Comparison of ENCODE assay signal across 21 cellular contexts in genomic region chr9:75010570-75010969, GRCh38.
"Had no signal": no experiment of that assay in that cellular context is flagged by ENCODE, and none has a peak within 500 bp of the region (broad histone marks: within the 10 kb centered on the region; RNA-seq: fewer than 3 reads in every experiment).

No MANE protein-coding gene starts in this region.

- H3K27ac ChIP-seq: ascending aorta, esophagus muscularis mucosa, gastroesophageal sphincter, heart left ventricle, left lung, spleen, thoracic aorta, upper lobe of right lung, WERI-Rb-1 had no signal

- H3K27ac Mint-ChIP-seq: activated CD4-positive, alpha-beta T cell treated with anti-CD3 and anti-CD28 coated beads for 36 hours; dendritic cell treated with granulocyte-macrophage colony-stimulating factor and Interleukin-4, amounts not matched to agents 40 ng/mL and 50 ng/mL, for 4 days; mesothelial cell of epicardium; nephron progenitor cell; stimulated activated naive B cell treated with anti-CD40 and anti-IgM and Interleukin-4, amounts not matched to agents 10 μg/mL and 1 μg/mL and 100 μg/mL, for 72 hours had no signal

- DNase-seq: activated CD4-positive, alpha-beta T cell treated with anti-CD3 and anti-CD28 coated beads for 36 hours; activated CD8-positive, alpha-beta memory T cell treated with anti-CD3 and anti-CD28 coated beads for 24 hours; activated naive CD4-positive, alpha-beta T cell; effector CD8-positive, alpha-beta T cell; heart left ventricle; left lung; nephron progenitor cell; occipital lobe; posterior cingulate gyrus; spleen; stimulated activated CD4-positive, alpha-beta T cell treated with anti-CD3 and anti-CD28 coated beads, Interleukin-4, amount 100 ng/mL, for 4 hours; stimulated activated naive B cell treated with anti-CD40 and anti-IgM and Interleukin-4, amounts not matched to agents 10 μg/mL and 1 μg/mL and 100 μg/mL, for 72 hours; upper lobe of right lung; WERI-Rb-1 had no signal

- H3K4me1 Mint-ChIP-seq: mesothelial cell of epicardium, nephron progenitor cell had no signal

- FAIRE-seq: endothelial cell of umbilical vein had no signal

- ATAC-seq: activated CD4-positive, alpha-beta T cell treated with anti-CD3 and anti-CD28 coated beads for 36 hours; gastroesophageal sphincter; heart left ventricle; left lung; stimulated activated naive B cell treated with anti-CD40 and anti-IgM and Interleukin-4, amounts not matched to agents 10 μg/mL and 1 μg/mL and 100 μg/mL, for 72 hours; upper lobe of right lung had no signal

- H3K9me3 Mint-ChIP-seq: dendritic cell treated with granulocyte-macrophage colony-stimulating factor and Interleukin-4, amounts not matched to agents 40 ng/mL and 50 ng/mL, for 4 days; stimulated activated naive B cell treated with anti-CD40 and anti-IgM and Interleukin-4, amounts not matched to agents 10 μg/mL and 1 μg/mL and 100 μg/mL, for 72 hours had no signal

- H3K9me3 ChIP-seq: ascending aorta, esophagus muscularis mucosa, gastroesophageal sphincter, heart left ventricle, left lung, spleen, thoracic aorta, upper lobe of right lung had no signal

- H3K27me3 ChIP-seq: ascending aorta, esophagus muscularis mucosa, gastroesophageal sphincter, heart left ventricle, left lung, spleen, upper lobe of right lung had no signal

- H3K4me1 ChIP-seq: ascending aorta, esophagus muscularis mucosa, gastroesophageal sphincter, heart left ventricle, left lung, spleen, upper lobe of right lung had no signal

- H3K4me3 ChIP-seq: ascending aorta, esophagus muscularis mucosa, gastroesophageal sphincter, heart left ventricle, left lung, spleen, thoracic aorta, upper lobe of right lung had no signal

- H3K27me3 Mint-ChIP-seq: activated CD4-positive, alpha-beta T cell treated with anti-CD3 and anti-CD28 coated beads for 36 hours; dendritic cell treated with granulocyte-macrophage colony-stimulating factor and Interleukin-4, amounts not matched to agents 40 ng/mL and 50 ng/mL, for 4 days; stimulated activated naive B cell treated with anti-CD40 and anti-IgM and Interleukin-4, amounts not matched to agents 10 μg/mL and 1 μg/mL and 100 μg/mL, for 72 hours had no signal

- H3K36me3 ChIP-seq: thoracic aorta, upper lobe of right lung had no signal

- H3K4me3 Mint-ChIP-seq: activated CD4-positive, alpha-beta T cell treated with anti-CD3 and anti-CD28 coated beads for 36 hours; dendritic cell treated with granulocyte-macrophage colony-stimulating factor and Interleukin-4, amounts not matched to agents 40 ng/mL and 50 ng/mL, for 4 days; mesothelial cell of epicardium; nephron progenitor cell; stimulated activated naive B cell treated with anti-CD40 and anti-IgM and Interleukin-4, amounts not matched to agents 10 μg/mL and 1 μg/mL and 100 μg/mL, for 72 hours had no signal
